18 cellular contexts compared by ENCODE assay signal in the genomic region with DNA sequence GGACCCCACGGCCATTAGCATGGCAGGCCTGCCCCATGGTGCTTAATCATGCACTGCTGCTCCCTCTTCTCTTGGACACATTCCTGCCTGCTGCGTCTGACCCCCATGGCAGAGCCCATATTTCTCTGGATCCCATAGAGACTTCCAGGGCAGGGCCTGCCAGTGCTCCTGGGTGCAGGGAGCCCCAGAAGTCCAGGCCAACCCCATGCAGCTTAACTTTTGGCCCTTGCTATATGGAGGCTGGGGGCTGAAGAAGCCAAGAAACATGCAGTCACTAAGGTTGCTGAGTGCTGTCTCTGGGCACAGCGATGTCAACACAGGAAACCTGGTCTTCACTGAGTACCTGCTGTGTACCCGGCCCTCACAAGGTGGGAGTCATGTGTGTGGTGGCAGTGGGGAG. TPM values are rescaled to one million over a fixed set of nuclear protein-coding genes. Genes with fewer than 3 reads are reported as not detected.
"Had no signal": no experiment of that assay in that cellular context is flagged by ENCODE, and none has a peak within 500 bp of the region (broad histone marks: within the 10 kb centered on the region; RNA-seq: fewer than 3 reads in every experiment).

No MANE protein-coding gene starts in this region.

- H3K4me1 Mint-ChIP-seq: activated CD8-positive, alpha-beta memory T cell treated with anti-CD3 and anti-CD28 coated beads, Interleukin-2, amount 10 ng/mL, durations not matched to agents 7 days and 5 days; activated naive CD8-positive, alpha-beta T cell treated with anti-CD3 and anti-CD28 coated beads, Interleukin-2, amount 10 ng/mL, durations not matched to agents 7 days and 5 days; activated T-helper 17 cell treated with anti-CD3 and anti-CD28 coated beads, Interleukin-2, amount 50 U/mL, for 72 hours; immature natural killer cell had no signal

- DNase-seq: activated CD4-positive, alpha-beta memory T cell treated with anti-CD3 and anti-CD28 coated beads for 36 hours; activated CD8-positive, alpha-beta memory T cell treated with anti-CD3 and anti-CD28 coated beads, Interleukin-2, amount 10 ng/mL, durations not matched to agents 7 days and 5 days; activated naive CD4-positive, alpha-beta T cell treated with Interleukin-2 at 50 U/mL for 16 hours; activated naive CD8-positive, alpha-beta T cell treated with anti-CD3 and anti-CD28 coated beads, Interleukin-2, amount 10 ng/mL, durations not matched to agents 7 days and 5 days; central memory CD4-positive, alpha-beta T cell; immature natural killer cell; mesendoderm; stimulated activated naive CD8-positive, alpha-beta T cell treated with anti-CD3 and anti-CD28 coated beads, Interleukin-15, Interleukin-2, amounts not matched to agents 100 U/mL and 50 U/mL, for 24 hours had no signal

- H3K4me3 Mint-ChIP-seq: activated CD4-positive, alpha-beta memory T cell treated with anti-CD3 and anti-CD28 coated beads for 36 hours; activated CD8-positive, alpha-beta memory T cell treated with anti-CD3 and anti-CD28 coated beads, Interleukin-2, amount 10 ng/mL, durations not matched to agents 7 days and 5 days; activated naive CD8-positive, alpha-beta T cell treated with anti-CD3 and anti-CD28 coated beads, Interleukin-2, amount 10 ng/mL, durations not matched to agents 7 days and 5 days; activated T-helper 17 cell treated with anti-CD3 and anti-CD28 coated beads, Interleukin-2, amount 50 U/mL, for 72 hours; brain; immature natural killer cell; type B pancreatic cell had no signal

- FAIRE-seq: endometrium had no signal

- H3K9me3 ChIP-seq: colonic mucosa, gastrocnemius medialis, heart left ventricle, suprapubic skin had no signal

- H3K27me3 ChIP-seq: colonic mucosa, gastrocnemius medialis, heart left ventricle had no signal

- H3K4me3 ChIP-seq: colonic mucosa, gastrocnemius medialis, heart left ventricle, suprapubic skin had no signal

- H3K9me3 Mint-ChIP-seq: activated CD4-positive, alpha-beta memory T cell treated with anti-CD3 and anti-CD28 coated beads for 36 hours; activated naive CD8-positive, alpha-beta T cell treated with anti-CD3 and anti-CD28 coated beads, Interleukin-2, amount 10 ng/mL, durations not matched to agents 7 days and 5 days; activated T-helper 17 cell treated with anti-CD3 and anti-CD28 coated beads, Interleukin-2, amount 50 U/mL, for 72 hours; brain; immature natural killer cell; type B pancreatic cell had no signal

- H3K36me3 Mint-ChIP-seq: activated CD4-positive, alpha-beta memory T cell treated with anti-CD3 and anti-CD28 coated beads for 36 hours; activated CD8-positive, alpha-beta memory T cell treated with anti-CD3 and anti-CD28 coated beads, Interleukin-2, amount 10 ng/mL, durations not matched to agents 7 days and 5 days; activated naive CD8-positive, alpha-beta T cell treated with anti-CD3 and anti-CD28 coated beads, Interleukin-2, amount 10 ng/mL, durations not matched to agents 7 days and 5 days; brain; type B pancreatic cell had no signal

- H3K27ac ChIP-seq: gastrocnemius medialis, heart left ventricle, suprapubic skin had no signal

- H3K27ac Mint-ChIP-seq: activated CD4-positive, alpha-beta memory T cell treated with anti-CD3 and anti-CD28 coated beads for 36 hours; activated CD8-positive, alpha-beta memory T cell treated with anti-CD3 and anti-CD28 coated beads, Interleukin-2, amount 10 ng/mL, durations not matched to agents 7 days and 5 days; activated naive CD8-positive, alpha-beta T cell treated with anti-CD3 and anti-CD28 coated beads, Interleukin-2, amount 10 ng/mL, durations not matched to agents 7 days and 5 days; activated T-helper 17 cell treated with anti-CD3 and anti-CD28 coated beads, Interleukin-2, amount 50 U/mL, for 72 hours; progenitor cell of endocrine pancreas; type B pancreatic cell had no signal

- ATAC-seq: activated CD8-positive, alpha-beta memory T cell treated with anti-CD3 and anti-CD28 coated beads, Interleukin-2, amount 10 ng/mL, durations not matched to agents 7 days and 5 days; activated T-helper 17 cell treated with anti-CD3 and anti-CD28 coated beads, Interleukin-2, amount 50 U/mL, for 72 hours; stimulated activated naive CD8-positive, alpha-beta T cell treated with anti-CD3 and anti-CD28 coated beads, Interleukin-15, Interleukin-2, amounts not matched to agents 100 U/mL and 50 U/mL, for 24 hours had no signal

- H3K36me3 ChIP-seq: colonic mucosa, gastrocnemius medialis, heart left ventricle, suprapubic skin had no signal

RNA-seq across cellular contexts. Expression of gene PRKCD, which starts 11.3 kb away (rescaled TPM):
- polyA plus RNA-seq: neural cell had no signal
